ENCODE assay signal across 2 cellular contexts in genomic region chr1:67710417-67710816, GRCh38.
TF ChIP-seq lines count a peak whose summit lies in the region.

No MANE protein-coding gene starts in this region.

TF ChIP-seq in IMR-90, 13 proteins besides CTCF, POLR2A, EP300 and RAD21:
- TF ChIP-seq SMC3 (IDR thresholded peaks at IDR 0.05; ENCODE audit: low read depth, low read length) (0 out of 2 replicates have a peak, but pooled peaks have one; percentile 7), MAFK (IDR thresholded peaks at IDR 0.05; ENCODE audit: low read depth, low read length) (peak; percentile 41; the same call in 1 of the 2 replicates), MAZ (IDR thresholded peaks at IDR 0.05; ENCODE audit: borderline replicate concordance, low read depth, low read length) (no peak)

TF ChIP-seq in K562, 482 proteins besides CTCF, POLR2A, EP300 and RAD21:
- TF ChIP-seq BRF1 (IDR thresholded peaks at IDR 0.05; ENCODE audit: borderline replicate concordance, extremely low read depth, insufficient read length) (no peak), SP1 (CRISPR knock-in tag; IDR thresholded peaks at IDR 0.05) (no peak), THAP12 (CRISPR knock-in tag; IDR thresholded peaks at IDR 0.05) (no peak), GTF2A2 (tag; IDR thresholded peaks at IDR 0.05) (no peak), SMAD1 (IDR thresholded peaks at IDR 0.05; ENCODE audit: low read depth, low read length, partially characterized antibody) (no peak), FOSL1 (tag; conservative IDR thresholded peaks at IDR 0.05) (0 out of 2 replicates have a peak, but pooled peaks have one; percentile 5), ZBTB11 (CRISPR knock-in tag; IDR thresholded peaks at IDR 0.05) (no peak), ZNF431 (CRISPR knock-in tag; IDR thresholded peaks at IDR 0.05) (no peak), BDP1 (IDR thresholded peaks at IDR 0.05; ENCODE audit: insufficient read depth, insufficient read length) (peak; percentile 18), MXD1 (CRISPR knock-in tag; IDR thresholded peaks at IDR 0.05; ENCODE audit: borderline replicate concordance, poor library complexity, severe bottlenecking) (no peak), RREB1 (CRISPR knock-in tag; IDR thresholded peaks at IDR 0.05) (no peak), ADNP (tag; IDR thresholded peaks at IDR 0.05) (no peak), MTA3 (IDR thresholded peaks at IDR 0.05; ENCODE audit: borderline replicate concordance) (peak; percentile 37; the same call in 1 of the 2 replicates), RNF219 (CRISPR knock-in tag; IDR thresholded peaks at IDR 0.05) (no peak), FOXJ3 (CRISPR knock-in tag; IDR thresholded peaks at IDR 0.05) (no peak)
